ENCODE assay signal across 36 cellular contexts in genomic region chr12:5374691-5375090, GRCh38. TPM values are rescaled to one million over a fixed set of nuclear protein-coding genes. Genes with fewer than 3 reads are reported as not detected.
DNase-seq lines count a peak whose midpoint lies in the region; ATAC-seq, FAIRE-seq and TF ChIP-seq lines count a peak whose summit lies in the region.
"Had no signal": no experiment of that assay in that cellular context is flagged by ENCODE, and none has a peak within 500 bp of the region (broad histone marks: within the 10 kb centered on the region; RNA-seq: fewer than 3 reads in every experiment).

No MANE protein-coding gene starts in this region.

- WGBS in esophagus muscularis mucosa: 100% methylated on average over 1 of the region's 1 CpG

- no peak for TF ChIP-seq EP300 in esophagus muscularis mucosa (IDR thresholded peaks at IDR 0.05)

- TF ChIP-seq CTCF in esophagus muscularis mucosa (IDR thresholded peaks at IDR 0.05): no peak

- H3K36me3 ChIP-seq in esophagus muscularis mucosa: no peaks in the 10 kb centered on the region
- H3K36me3 ChIP-seq: BE2C; BLaER1; BLaER1 treated with 17β-estradiol and CSF1 and Interleukin-3, amounts not matched to agents 10 nM and 100 nM had no signal

- no peak overlapping the region for H3K27ac ChIP-seq in esophagus muscularis mucosa (replicated peaks in 1 of 4)
- H3K27ac ChIP-seq: 22Rv1; A549; BLaER1; BLaER1 treated with 17β-estradiol and CSF1 and Interleukin-3, amounts not matched to agents 10 nM and 100 nM; C4-2B had no signal

- ATAC-seq in left colon (no peak), left cardiac atrium (no peak)
- ATAC-seq: A549; CD8-positive, alpha-beta T cell had no signal

- H3K4me1 ChIP-seq in esophagus muscularis mucosa: no peaks in the 10 kb centered on the region
- H3K4me1 ChIP-seq: A549, BE2C, BLaER1, Caco-2 had no signal

- no peak overlapping the region for H3K4me3 ChIP-seq in esophagus muscularis mucosa
- H3K4me3 ChIP-seq: A549; BLaER1; BLaER1 treated with 17β-estradiol and CSF1 and Interleukin-3, amounts not matched to agents 10 nM and 100 nM had no signal

- intact Hi-C loops in esophagus muscularis mucosa (cut with DNase I) (no loop called here), left colon (cut with DNase I, micrococcal nuclease) (no loop called here), left cardiac atrium (cut with DNase I) (no loop called here)

- DNase-seq in RPMI8226: peak; percentile 91
- peak; percentile 16 for DNase-seq in ecto neural progenitor cell (ENCODE audit: low spot score)
- peak; percentile 88 for DNase-seq in esophagus muscularis mucosa (ENCODE audit: extremely low spot score)
- no peak for DNase-seq in urothelium cell line (ENCODE audit: low spot score)
- no peak for DNase-seq in NCI-H1930 (lab: John Stamatoyannopoulos, UW)
- DNase-seq in left colon: no peak
- DNase-seq in erythroblast (lab: John Stamatoyannopoulos, UW): no peak
- no peak for DNase-seq in left cardiac atrium
- DNase-seq: 8988T; ACHN; AML-193; BE2C; C1 segment of cervical spinal cord; Caco-2; Calu3; CD4-positive, alpha-beta memory T cell; CD4-positive, alpha-beta T cell; CD4-positive, CD25-positive, alpha-beta regulatory T cell; CD8-positive, alpha-beta memory T cell; CD8-positive, alpha-beta T cell; COR-L47; DMS 273 treated with DMSO at 0.1 percent for 48 hours; DMS153; DMS79; DMS79 treated with DMSO at 0.1 percent for 48 hours; DND-41; EL had no signal

- FAIRE-seq in urothelium cell line (lab: Jason Lieb, UNC): peak; percentile 73
- FAIRE-seq: A204.1, A549, D721Med had no signal

- TF ChIP-seq POLR2A in esophagus muscularis mucosa (IDR thresholded peaks at IDR 0.05; ENCODE audit: low read depth): no peak
- TF ChIP-seq POLR2A in erythroblast (IDR thresholded peaks at IDR 0.05; ENCODE audit: low read length): no peak

- H3K9me3 ChIP-seq in esophagus muscularis mucosa: no peaks in the 10 kb centered on the region
- H3K9me3 ChIP-seq: A549; BE2C; BLaER1; BLaER1 treated with 17β-estradiol and CSF1 and Interleukin-3, amounts not matched to agents 10 nM and 100 nM; Caco-2 had no signal

- no peaks in the 10 kb centered on the region for H3K27me3 ChIP-seq in esophagus muscularis mucosa
- H3K27me3 ChIP-seq: BE2C; BLaER1; BLaER1 treated with 17β-estradiol and CSF1 and Interleukin-3, amounts not matched to agents 10 nM and 100 nM had no signal

RNA-seq across cellular contexts. Expression of gene NTF3, which starts 57.2 kb away (rescaled TPM):
- total RNA-seq in esophagus muscularis mucosa (1 to 10 TPM in 2 of 4 donors, under 1 TPM in 1, not detected in 1; 0.71 to 1.2 (median 1.0) TPM), left colon (under 1 TPM; 0.40 to 0.59 TPM), left cardiac atrium (1 to 10 TPM in 1 of 2 donors, under 1 TPM in 1; 0.97 to 1.2 TPM)
- total RNA-seq: A673; B cell; Calu3; CD4-positive, alpha-beta memory T cell; CD4-positive, alpha-beta T cell; CD4-positive, CD25-positive, alpha-beta regulatory T cell; CD8-positive, alpha-beta memory T cell; CD8-positive, alpha-beta T cell had no signal

Comparison
In these comparisons a context has a peak if more than half of its experiments do, and no peak if none do; other contexts are left out.
1. DNase-seq: peak in RPMI8226 (single experiment), ecto neural progenitor cell (single experiment) and esophagus muscularis mucosa (single experiment); none in urothelium cell line (single experiment), NCI-H1930 (0 of 2), left colon (0 of 2), erythroblast (0 of 2) and left cardiac atrium (single experiment).